ENCODE assay signal across 22 cellular contexts in the genomic region with DNA sequence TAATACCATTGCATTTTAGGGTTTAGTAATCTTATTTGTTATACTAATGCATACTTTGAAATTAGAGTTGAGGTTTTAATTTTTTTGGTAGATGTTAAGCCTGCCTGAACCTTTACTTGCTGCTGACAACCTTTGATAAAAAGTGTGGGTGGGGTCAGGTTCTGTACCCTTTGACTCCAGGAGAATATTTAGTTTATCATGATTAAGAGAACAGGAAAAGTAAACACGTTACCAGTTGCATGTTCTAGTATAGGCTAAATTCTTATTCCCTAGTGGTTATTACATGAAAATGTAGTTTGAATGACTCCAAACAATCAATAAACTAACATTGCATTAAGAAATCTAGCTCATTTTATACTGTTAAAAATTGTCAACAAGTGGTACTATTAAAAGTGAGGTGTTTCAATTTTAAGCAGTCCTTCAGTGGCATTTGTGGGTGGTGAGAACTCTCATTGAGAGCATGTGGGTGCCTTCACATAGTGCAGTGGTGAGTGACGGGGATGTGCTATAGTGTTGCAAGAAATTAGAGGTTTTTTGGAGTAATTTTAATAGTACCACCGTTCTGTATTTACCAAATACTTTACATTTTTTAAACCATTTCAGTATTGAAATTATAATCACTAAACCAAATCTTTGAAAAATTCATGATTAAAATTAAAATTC.
"Had no signal": no experiment of that assay in that cellular context is flagged by ENCODE, and none has a peak within 500 bp of the region (broad histone marks: within the 10 kb centered on the region; RNA-seq: fewer than 3 reads in every experiment).

No MANE protein-coding gene starts in this region.

- H3K27ac ChIP-seq: epithelial cell of prostate, suprapubic skin, upper lobe of right lung had no signal

- H3K4me1 Mint-ChIP-seq: activated naive CD4-positive, alpha-beta T cell treated with anti-CD3 and anti-CD28 coated beads, Interleukin-2, amount 10 ng/mL, durations not matched to agents 7 days and 5 days had no signal

- H3K9me3 ChIP-seq: suprapubic skin, upper lobe of right lung had no signal

- H3K4me2 ChIP-seq: hepatocyte had no signal

- H3K36me3 Mint-ChIP-seq: activated naive CD4-positive, alpha-beta T cell treated with anti-CD3 and anti-CD28 coated beads, Interleukin-2, amount 10 ng/mL, durations not matched to agents 7 days and 5 days had no signal

- H3K27ac Mint-ChIP-seq: activated naive CD4-positive, alpha-beta T cell treated with anti-CD3 and anti-CD28 coated beads, Interleukin-2, amount 10 ng/mL, durations not matched to agents 7 days and 5 days; progenitor cell of endocrine pancreas; stimulated activated naive CD8-positive, alpha-beta T cell treated with anti-CD3 and anti-CD28 coated beads, Interleukin-15, amount 100 ng/mL, for 72 hours; T-helper 1 cell treated with Interleukin-12 subunit alpha and Interleukin-12 subunit beta and Interleukin-4 antibody, amounts not matched to agents 30 μg/mL and 1 μg/mL, for 36 hours had no signal

- H2AFZ ChIP-seq: hepatocyte had no signal

- H3K4me3 ChIP-seq: dorsolateral prefrontal cortex, hepatocyte, lung, suprapubic skin, upper lobe of right lung had no signal

- H3K36me3 ChIP-seq: suprapubic skin, upper lobe of right lung had no signal

- H3K27me3 Mint-ChIP-seq: activated naive CD4-positive, alpha-beta T cell treated with anti-CD3 and anti-CD28 coated beads, Interleukin-2, amount 10 ng/mL, durations not matched to agents 7 days and 5 days; activated naive CD8-positive, alpha-beta T cell treated with anti-CD3 and anti-CD28 coated beads, Interleukin-2, amount 50 U/mL, for 24 hours; brain; progenitor cell of endocrine pancreas; stimulated activated naive CD8-positive, alpha-beta T cell treated with anti-CD3 and anti-CD28 coated beads, Interleukin-15, amount 100 ng/mL, for 72 hours had no signal

- ATAC-seq: activated naive CD8-positive, alpha-beta T cell treated with anti-CD3 and anti-CD28 coated beads, Interleukin-2, amount 50 U/mL, for 24 hours; stimulated activated naive CD8-positive, alpha-beta T cell treated with anti-CD3 and anti-CD28 coated beads, Interleukin-15, amount 100 ng/mL, for 72 hours; upper lobe of right lung had no signal

- DNase-seq: activated CD4-positive, alpha-beta T cell treated with anti-CD3 and anti-CD28 coated beads for 1 hour; activated CD8-positive, alpha-beta memory T cell treated with anti-CD3 and anti-CD28 coated beads for 24 hours; activated CD8-positive, alpha-beta memory T cell treated with anti-CD3 and anti-CD28 coated beads, Interleukin-2, amount 50 U/mL, for 48 hours; activated effector memory CD4-positive, alpha-beta T cell treated with Interleukin-2 at 50 U/mL for 16 hours; activated naive CD4-positive, alpha-beta T cell treated with anti-CD3 and anti-CD28 coated beads, Interleukin-2, amount 10 ng/mL, durations not matched to agents 7 days and 5 days; activated naive CD8-positive, alpha-beta T cell treated with anti-CD3 and anti-CD28 coated beads, Interleukin-2, amount 50 U/mL, for 24 hours; activated T-cell treated with anti-CD3 and anti-CD28 coated beads, Interleukin-2, amount 50 U/mL, for 48 hours; anterior cingulate cortex; dorsolateral prefrontal cortex; foreskin fibroblast; left colon; midbrain; occipital lobe; stimulated activated naive CD8-positive, alpha-beta T cell treated with anti-CD3 and anti-CD28 coated beads, Interleukin-15, amount 100 ng/mL, for 72 hours; upper lobe of right lung had no signal

- H3K4me3 Mint-ChIP-seq: activated naive CD4-positive, alpha-beta T cell treated with anti-CD3 and anti-CD28 coated beads, Interleukin-2, amount 10 ng/mL, durations not matched to agents 7 days and 5 days; activated naive CD8-positive, alpha-beta T cell treated with anti-CD3 and anti-CD28 coated beads, Interleukin-2, amount 50 U/mL, for 24 hours; brain; stimulated activated naive CD8-positive, alpha-beta T cell treated with anti-CD3 and anti-CD28 coated beads, Interleukin-15, amount 100 ng/mL, for 72 hours; T-helper 1 cell treated with Interleukin-12 subunit alpha and Interleukin-12 subunit beta and Interleukin-4 antibody, amounts not matched to agents 30 μg/mL and 1 μg/mL, for 36 hours had no signal

- H3K9me3 Mint-ChIP-seq: activated naive CD4-positive, alpha-beta T cell treated with anti-CD3 and anti-CD28 coated beads, Interleukin-2, amount 10 ng/mL, durations not matched to agents 7 days and 5 days; stimulated activated naive CD8-positive, alpha-beta T cell treated with anti-CD3 and anti-CD28 coated beads, Interleukin-15, amount 100 ng/mL, for 72 hours; T-helper 1 cell treated with Interleukin-12 subunit alpha and Interleukin-12 subunit beta and Interleukin-4 antibody, amounts not matched to agents 30 μg/mL and 1 μg/mL, for 36 hours had no signal

- H3K27me3 ChIP-seq: dorsolateral prefrontal cortex, hepatocyte, suprapubic skin, upper lobe of right lung had no signal
